ENCODE assay signal across 22 cellular contexts in genomic region chr9:75998107-75998780, GRCh38.
A peak's percentile ranks its signal among the peaks of the same experiment; 100 is the strongest.
DNase-seq lines count a peak whose midpoint lies in the region; ATAC-seq and TF ChIP-seq lines count a peak whose summit lies in the region.
"Had no signal": no experiment of that assay in that cellular context is flagged by ENCODE, and none has a peak within 500 bp of the region (broad histone marks: within the 10 kb centered on the region; RNA-seq: fewer than 3 reads in every experiment).

No MANE protein-coding gene starts in this region.

- CTCF ChIA-PET in Calu3 (lab: Charles Lee) = no interaction called here

- peaks cover 0 to 9% of the 10 kb centered on the region in 2 donors for H3K4me1 ChIP-seq in left lung

- H3K36me3 ChIP-seq in left lung = no peaks in the 10 kb centered on the region
- H3K36me3 ChIP-seq: BLaER1 treated with 17β-estradiol and CSF1 and Interleukin-3, amounts not matched to agents 10 nM and 100 nM had no signal

- H3K9me3 Mint-ChIP-seq in Calu3 (ENCODE audit: low read depth, unreplicated experiment) (peaks cover 4% of the 10 kb centered on the region), type B pancreatic cell (peaks cover 10% of the 10 kb centered on the region)
- H3K9me3 Mint-ChIP-seq: CD8-positive, alpha-beta T cell had no signal

- H3K27me3 Mint-ChIP-seq in Calu3 (ENCODE audit: unreplicated experiment) = no peaks in the 10 kb centered on the region
- peaks cover 12% of the 10 kb centered on the region for H3K27me3 Mint-ChIP-seq in type B pancreatic cell
- H3K27me3 Mint-ChIP-seq: CD4-positive, alpha-beta T cell had no signal

- intact Hi-C loops in Calu3 (cut with micrococcal nuclease; ENCODE audit: unreplicated experiment) (loop anchor here (5.0 kb wide), 1 partner anchor 106 kb away; the partner anchor contains the start of gene PCSK5), left lung (cut with DNase I) (no loop called here)

- no peaks in the 10 kb centered on the region for H3K9me3 ChIP-seq in left lung
- H3K9me3 ChIP-seq: A549; BLaER1 treated with 17β-estradiol and CSF1 and Interleukin-3, amounts not matched to agents 10 nM and 100 nM; Caco-2 had no signal

- H3K36me3 Mint-ChIP-seq in Calu3 (ENCODE audit: insufficient read depth, unreplicated experiment) (peaks cover 5% of the 10 kb centered on the region), type B pancreatic cell (peaks cover 21% of the 10 kb centered on the region)

- peak overlapping the region in 1 of 2 donors; percentile 10 for H3K27ac ChIP-seq in left lung
- H3K27ac ChIP-seq: 22Rv1; A549; BLaER1 treated with 17β-estradiol and CSF1 and Interleukin-3, amounts not matched to agents 10 nM and 100 nM; C4-2B had no signal

- DNase-seq in Calu3 (no peak), left lung (no peak), type B pancreatic cell (ENCODE audit: extremely low spot score, unreplicated experiment) (no peak), OCI-M2 (lab: John Stamatoyannopoulos, UW; ENCODE audit: unreplicated experiment) (no peak)
- DNase-seq: AML-193; Caco-2; CD4-positive, alpha-beta T cell; CD8-positive, alpha-beta T cell; DMS 273 treated with DMSO at 0.1 percent for 48 hours; DMS153; DMS53; DMS79; DND-41; EL; GDM1 had no signal

- no peak overlapping the region for H3K4me3 ChIP-seq in left lung
- H3K4me3 ChIP-seq: A549; BLaER1 treated with 17β-estradiol and CSF1 and Interleukin-3, amounts not matched to agents 10 nM and 100 nM; GM12878 had no signal

- H3K4me3 Mint-ChIP-seq in Calu3 (ENCODE audit: low read depth, unreplicated experiment) (no peak overlapping the region), type B pancreatic cell (no peak overlapping the region)
- H3K4me3 Mint-ChIP-seq: B cell; CD4-positive, alpha-beta T cell; CD8-positive, alpha-beta T cell had no signal

- BruUV-seq in Calu3 (replicated peaks; lab: Mats Ljungman, UMichigan) = no TSS peak

- H3K27me3 ChIP-seq in left lung = no peaks in the 10 kb centered on the region
- H3K27me3 ChIP-seq: BLaER1 treated with 17β-estradiol and CSF1 and Interleukin-3, amounts not matched to agents 10 nM and 100 nM had no signal

- ATAC-seq in left lung (peak; percentile 70), HG03159 (IDR thresholded peaks at IDR 0.05; ENCODE audit: unreplicated experiment) (no peak)
- ATAC-seq: A549; CD8-positive, alpha-beta T cell; GM12878 had no signal

- H3K4me1 Mint-ChIP-seq in Calu3 (ENCODE audit: low read depth, unreplicated experiment) (peaks cover 48% of the 10 kb centered on the region), type B pancreatic cell (ENCODE audit: unreplicated experiment) (peaks cover 24% of the 10 kb centered on the region)
- H3K4me1 Mint-ChIP-seq: B cell had no signal

- TF ChIP-seq CTCF in Calu3 (IDR thresholded peaks at IDR 0.05; ENCODE audit: unreplicated experiment) (no peak), left lung (IDR thresholded peaks at IDR 0.05) (no peak), type B pancreatic cell (conservative IDR thresholded peaks at IDR 0.05) (no peak)

- H3K27ac Mint-ChIP-seq in Calu3 (ENCODE audit: unreplicated experiment) = peak overlapping the region; percentile 21
- H3K27ac Mint-ChIP-seq in type B pancreatic cell = peak overlapping the region; percentile 62
- H3K27ac Mint-ChIP-seq: B cell; CD4-positive, alpha-beta T cell; CD8-positive, alpha-beta T cell had no signal
